ENCODE assay signal across 8 cellular contexts in the genomic region with DNA sequence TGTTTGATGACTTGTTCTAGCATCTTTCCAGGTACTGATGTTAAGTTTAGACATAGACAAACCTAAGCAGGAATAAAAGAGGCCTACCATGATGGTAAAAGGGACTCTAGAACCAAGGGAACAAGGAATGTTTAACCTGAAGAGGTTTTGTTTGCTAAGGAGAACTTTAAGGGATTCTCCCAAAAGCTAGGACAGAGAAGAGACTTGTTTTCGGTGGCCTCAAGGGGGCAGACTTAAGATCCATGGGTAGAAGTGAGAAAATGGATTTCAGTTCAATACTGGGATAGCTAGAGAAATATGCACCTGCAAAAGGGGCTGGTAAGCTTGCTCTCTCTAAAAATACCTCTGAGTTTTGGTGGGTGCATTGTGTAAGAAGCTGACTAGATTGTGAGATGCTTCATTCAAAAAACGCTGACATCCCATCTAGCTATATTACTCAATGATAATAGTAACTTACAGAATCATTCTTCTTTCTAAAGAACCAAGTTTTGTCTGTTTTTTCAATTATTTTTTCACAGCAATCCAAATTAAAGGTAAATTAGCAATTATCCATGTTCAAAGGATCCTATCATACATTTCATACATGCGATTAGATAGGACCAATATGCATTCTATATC. TPM values are rescaled to one million over a fixed set of nuclear protein-coding genes. Genes with fewer than 3 reads are reported as not detected.
DNase-seq lines count a peak whose midpoint lies in the region; ATAC-seq and TF ChIP-seq lines count a peak whose summit lies in the region.

No MANE protein-coding gene starts in this region.

- H2BK5ac ChIP-seq in IMR-90 (ENCODE audit: low read depth, low read length, poor library complexity, severe bottlenecking): no peak overlapping the region

- dilution Hi-C loops in IMR-90 (cut with HindIII; ENCODE audit: low sequenced_read_pairs, unreplicated experiment): no loop called here

- no peak overlapping the region for H2BK15ac ChIP-seq in IMR-90 (ENCODE audit: low read depth, low read length)

- H3K27me3 ChIP-seq in IMR-90 (ENCODE audit: control insufficient read depth, insufficient read depth, low read length) (no peaks in the 10 kb centered on the region; the same call in 1 of the 2 replicates), adipocyte (replicated peaks; ENCODE audit: control insufficient read depth, insufficient read depth, low read length) (no peaks in the 10 kb centered on the region), right lobe of liver (no peaks in the 10 kb centered on the region), sigmoid colon (no peaks in the 10 kb centered on the region)

- no peak overlapping the region for H2AK9ac ChIP-seq in IMR-90 (replicated peaks; ENCODE audit: low read depth, low read length, poor library complexity)

- H3K56ac ChIP-seq in IMR-90 (ENCODE audit: extremely low read depth, insufficient read depth, low read length): no peak overlapping the region

- no peak overlapping the region for H3K4ac ChIP-seq in IMR-90 (ENCODE audit: low read depth, low read length)

- POLR2A ChIA-PET in IMR-90 (lab: Charles Lee; ENCODE audit: unreplicated experiment): no interaction called here

- H3K36me3 ChIP-seq in IMR-90 (ENCODE audit: control insufficient read depth, insufficient read depth, low read length) (no peaks in the 10 kb centered on the region), adipocyte (ENCODE audit: control insufficient read depth, insufficient read depth, low read length, severe bottlenecking) (no peaks in the 10 kb centered on the region), right lobe of liver (no peaks in the 10 kb centered on the region), sigmoid colon (no peaks in the 10 kb centered on the region)

- CTCF ChIA-PET in IMR-90 (lab: Yijun Ruan, JAX): interaction anchor here (0.6 to 1.7 kb wide), 22 partner anchors 9 to 625 kb away, joined by 3 to 14 read pairs (median 4); no protein-coding TSS in a partner anchor

- H4K5ac ChIP-seq in IMR-90 (ENCODE audit: low read depth, low read length): no peak overlapping the region

- no peaks in the 10 kb centered on the region for H3K9me3 Mint-ChIP-seq in activated naive CD4-positive, alpha-beta T cell treated with anti-CD3 and anti-CD28 coated beads, Interleukin-2, amount 50 U/mL, for 72 hours

- H4K8ac ChIP-seq in IMR-90 (ENCODE audit: low read depth in 2 of 2, low read length in 2 of 2): no peak overlapping the region

- no peak overlapping the region for H3K9ac ChIP-seq in IMR-90 (ENCODE audit: low read depth, low read length)
- no peak overlapping the region for H3K9ac ChIP-seq in adipocyte (ENCODE audit: low read length)

- H3K36me3 Mint-ChIP-seq in activated naive CD4-positive, alpha-beta T cell treated with anti-CD3 and anti-CD28 coated beads, Interleukin-2, amount 50 U/mL, for 72 hours: no peaks in the 10 kb centered on the region

- no peak overlapping the region for H3K4me2 ChIP-seq in IMR-90 (ENCODE audit: low read depth, low read length)

- no peak overlapping the region for H3K23ac ChIP-seq in IMR-90 (ENCODE audit: low read depth, low read length)

- no peak for TF ChIP-seq EP300 in sigmoid colon (IDR thresholded peaks at IDR 0.05)

- TF ChIP-seq RAD21 in IMR-90 (IDR thresholded peaks at IDR 0.05; ENCODE audit: low read length): peak; percentile 57

- intact Hi-C loops in IMR-90 (cut with micrococcal nuclease) (loop anchor here (1.0 kb wide), 4 partner anchors 136 to 293 kb away; no protein-coding TSS in a partner anchor), right lobe of liver (cut with DNase I) (no loop called here), sigmoid colon (cut with DNase I) (loop anchor here (10.0 kb wide), 1 partner anchor 134 kb away; no protein-coding TSS in a partner anchor)

- no peak overlapping the region for H2AFZ ChIP-seq in IMR-90 (replicated peaks; ENCODE audit: low read length, poor library complexity)

- no peaks in the 10 kb centered on the region for H4K20me1 ChIP-seq in IMR-90 (ENCODE audit: insufficient read depth, low read length)

- H3K4me3 ChIP-seq in IMR-90 (ENCODE audit: insufficient read depth, low read depth, low read length) (no peak overlapping the region), adipocyte (ENCODE audit: low read length) (no peak overlapping the region), right lobe of liver (no peak overlapping the region), sigmoid colon (no peak overlapping the region)

- no peak overlapping the region for H2BK20ac ChIP-seq in IMR-90 (ENCODE audit: low read depth, low read length)

- BruUV-seq in IMR-90 (replicated peaks; lab: Mats Ljungman, UMichigan): no TSS peak

- H3K9me1 ChIP-seq in IMR-90 (ENCODE audit: insufficient read depth, low read length): no peaks in the 10 kb centered on the region

- no peak overlapping the region for H3K14ac ChIP-seq in IMR-90 (replicated peaks; ENCODE audit: low read depth, low read length)

- H3K79me1 ChIP-seq in IMR-90 (ENCODE audit: low read depth in 1 of 2, low read length in 2 of 2): no peaks in the 10 kb centered on the region

- H3K9me3 ChIP-seq in IMR-90 (ENCODE audit: control insufficient read depth, insufficient read depth, low read length): no peaks in the 10 kb centered on the region
- no peaks in the 10 kb centered on the region for H3K9me3 ChIP-seq in adipocyte (ENCODE audit: control insufficient read depth, low read length)
- no peaks in the 10 kb centered on the region for H3K9me3 ChIP-seq in right lobe of liver
- H3K9me3 ChIP-seq in sigmoid colon: no peaks in the 10 kb centered on the region

- in situ Hi-C loops in IMR-90 (cut with MboI; ENCODE audit: low sequenced_read_pairs): loop anchor here (10.0 kb wide), 1 partner anchor 174 kb away; no protein-coding TSS in a partner anchor

- H2AK5ac ChIP-seq in IMR-90 (ENCODE audit: low read depth, low read length): no peak overlapping the region

- no peak overlapping the region for H2BK120ac ChIP-seq in IMR-90 (ENCODE audit: low read depth, low read length)

- TF ChIP-seq CTCF in IMR-90 (conservative IDR thresholded peaks at IDR 0.05; ENCODE audit: low read depth, low read length): peak; percentile 59
- peak; percentile 47 to 66 (median 58) for TF ChIP-seq CTCF in right lobe of liver (IDR thresholded peaks at IDR 0.05)
- peak in 2 of 4 experiments; percentile 29 to 45 for TF ChIP-seq CTCF in sigmoid colon (IDR thresholded peaks at IDR 0.05)

- no peak overlapping the region for H3K18ac ChIP-seq in IMR-90 (ENCODE audit: low read depth, low read length)

- TF ChIP-seq POLR2A in IMR-90 (IDR thresholded peaks at IDR 0.05; ENCODE audit: low read depth, low read length) (no peak), right lobe of liver (IDR thresholded peaks at IDR 0.05) (no peak), sigmoid colon (IDR thresholded peaks at IDR 0.05) (no peak)

- no peak overlapping the region for H4K91ac ChIP-seq in IMR-90 (ENCODE audit: insufficient read depth, low read depth, low read length)

- WGBS in IMR-90 (ENCODE audit: extremely low coverage in 2 of 2, insufficient read length in 1 of 2), 2 experiments: 0% methylated on average over 1 of the region's 3 CpGs; no CpG with 5 or more reads in 1 of the 2 experiments
- 41% methylated on average over 3 of the region's 3 CpGs for WGBS in right lobe of liver (ENCODE audit: insufficient coverage, low coverage, low lambda C conversion rate, missing lambda C conversion rate)
- 39 to 57% methylated on average over 3 of the region's 3 CpGs for WGBS in sigmoid colon, 2 donors

- H3K4me1 ChIP-seq in IMR-90 (ENCODE audit: control insufficient read depth, insufficient read depth, low read length): 0 out of 2 replicates have a peak, but pooled peaks cover 2% of the 10 kb centered on the region
- H3K4me1 ChIP-seq in adipocyte (ENCODE audit: control insufficient read depth, insufficient read depth, low read length): peaks cover 7% of the 10 kb centered on the region
- H3K4me1 ChIP-seq in right lobe of liver: peaks cover 0 to 5% (median 0%) of the 10 kb centered on the region in 4 donors
- H3K4me1 ChIP-seq in sigmoid colon: peaks cover 0 to 12% (median 6%) of the 10 kb centered on the region in 4 donors

- no peak overlapping the region for H3K27ac ChIP-seq in IMR-90 (ENCODE audit: insufficient read depth, low read length)
- H3K27ac ChIP-seq in right lobe of liver: no peak overlapping the region
- H3K27ac ChIP-seq in sigmoid colon: no peak overlapping the region

- no peak overlapping the region for H3K27ac Mint-ChIP-seq in activated naive CD4-positive, alpha-beta T cell treated with anti-CD3 and anti-CD28 coated beads, Interleukin-2, amount 50 U/mL, for 72 hours

- no peak for DNase-seq in activated naive CD4-positive, alpha-beta T cell treated with anti-CD3 and anti-CD28 coated beads, Interleukin-2, amount 50 U/mL, for 72 hours (ENCODE audit: low spot score in 2 of 2)
- no peak for DNase-seq in activated naive CD4-positive, alpha-beta T cell (lab: John Stamatoyannopoulos, UW)
- DNase-seq in IMR-90 (peak; percentile 50), adipocyte (ENCODE audit: low read depth) (peak; percentile 64), right lobe of liver (no peak), KG1 (lab: John Stamatoyannopoulos, UW) (no peak), sigmoid colon (no peak)

- peak; percentile 44 to 58 for ATAC-seq in activated naive CD4-positive, alpha-beta T cell treated with anti-CD3 and anti-CD28 coated beads, Interleukin-2, amount 50 U/mL, for 72 hours
- ATAC-seq in IMR-90 (ENCODE audit: low read depth) (peak; percentile 77), right lobe of liver (peak; percentile 51 to 75 (median 64)), GM19467 (IDR thresholded peaks at IDR 0.05; ENCODE audit: unreplicated experiment) (no peak)

TF ChIP-seq in IMR-90, 13 proteins besides CTCF, POLR2A, EP300 and RAD21:
- TF ChIP-seq SMC3 (IDR thresholded peaks at IDR 0.05; ENCODE audit: low read depth, low read length): peak; percentile 70
- TF ChIP-seq CEBPB (IDR thresholded peaks at IDR 0.05; ENCODE audit: low read depth, low read length): no peak

RNA-seq across cellular contexts. Expression of a gene that starts 5.5 kb away (rescaled TPM):
- 1 to 10 TPM in 1 of 2 donors, under 1 TPM in 1; 0.29 to 1.1 TPM for total RNA-seq in activated naive CD4-positive, alpha-beta T cell treated with anti-CD3 and anti-CD28 coated beads, Interleukin-2, amount 50 U/mL, for 72 hours
- total RNA-seq in IMR-90 (2012; rRNA removed) (3.4 and 4.4 TPM in 2 replicates), right lobe of liver (1 to 10 TPM in 5 of 6 experiments, under 1 TPM in 1; 0.99 to 2.8 (median 1.8) TPM), sigmoid colon (1 to 10 TPM; 2.0 to 4.3 (median 3.0) TPM)
- polyA plus RNA-seq in IMR-90 (2012; rRNA removed) (1.6 and 2.7 TPM in 2 replicates), sigmoid colon (1 to 10 TPM in 1 of 3 donors, under 1 TPM in 1, not detected in 1; 0.60 to 1.2 TPM)
- polyA plus RNA-seq in IMR-90 (2012; cell fraction: cytosol; rRNA removed): 1.6 and 1.9 TPM in 2 replicates
- 2.0 and 2.4 TPM in 2 replicates for polyA plus RNA-seq in IMR-90 (2012; cell fraction: nucleus; rRNA removed; ENCODE audit: low replicate concordance)

Comparison
In these comparisons a context has a peak if more than half of its experiments do, and no peak if none do; other contexts are left out.
1. DNase-seq: peak in IMR-90 (single experiment) and adipocyte (single experiment); none in activated naive CD4-positive, alpha-beta T cell treated with anti-CD3 and anti-CD28 coated beads, Interleukin-2, amount 50 U/mL, for 72 hours (0 of 2), activated naive CD4-positive, alpha-beta T cell (0 of 4), right lobe of liver (0 of 3), KG1 (single experiment) and sigmoid colon (single experiment).
2. intact Hi-C loops: an anchor here in IMR-90 (1.0 kb wide) and sigmoid colon (10.0 kb wide); none called in right lobe of liver.